ENCODE assay signal across 8 cellular contexts in genomic region chr17:29613371-29613837, GRCh38. TPM values are rescaled to one million over a fixed set of nuclear protein-coding genes. Genes with fewer than 3 reads are reported as not detected.
DNase-seq lines count a peak whose midpoint lies in the region; TF ChIP-seq lines count a peak whose summit lies in the region.

No MANE protein-coding gene starts in this region.

- no peak overlapping the region for H3K18ac ChIP-seq in mesendoderm (ENCODE audit: low read length)

- no peaks in the 10 kb centered on the region for H3K79me2 ChIP-seq in mesendoderm (ENCODE audit: control insufficient read depth, insufficient read depth, low read length)

- peaks cover 17 to 18% of the 10 kb centered on the region in 2 donors for H3K4me1 ChIP-seq in breast epithelium
- H3K4me1 ChIP-seq in endodermal cell (ENCODE audit: control insufficient read depth, insufficient read depth, low read length): no peaks in the 10 kb centered on the region
- H3K4me1 ChIP-seq in mesendoderm (ENCODE audit: control insufficient read depth, low read depth, low read length): no peaks in the 10 kb centered on the region

- BruUV-seq in MCF 10A (replicated peaks; lab: Mats Ljungman, UMichigan): no TSS peak

- H3K27me3 ChIP-seq in breast epithelium (no peaks in the 10 kb centered on the region), endodermal cell (ENCODE audit: control insufficient read depth, insufficient read depth, low read length, poor library complexity, severe bottlenecking) (peaks cover 54% of the 10 kb centered on the region), mesendoderm (ENCODE audit: insufficient read depth, low read length, poor library complexity) (peaks cover 8% of the 10 kb centered on the region)

- H2AK5ac ChIP-seq in mesendoderm (ENCODE audit: low read length): no peak overlapping the region

- H3K27me3 Mint-ChIP-seq in MCF 10A (ENCODE audit: insufficient read depth, unreplicated experiment) (no peaks in the 10 kb centered on the region), endodermal cell (ENCODE audit: insufficient read depth) (peaks cover 86% of the 10 kb centered on the region)

- 11 to 16% methylated on average over 4 to 47 of the region's 47 CpGs for WGBS in endodermal cell (ENCODE audit: insufficient coverage in 1 of 2, insufficient read length in 1 of 2), 2 experiments
- no CpG with 5 or more reads among the region's 47 CpGs for WGBS in mesendoderm (ENCODE audit: extremely low coverage, insufficient coverage, low lambda C conversion rate)

- H3K4me2 ChIP-seq in mesendoderm (ENCODE audit: low read length): peak overlapping the region; percentile 8

- POLR2A ChIA-PET in MCF 10A (lab: Yijun Ruan, JAX): no interaction called here

- H3K79me1 ChIP-seq in mesendoderm (ENCODE audit: low read length): no peaks in the 10 kb centered on the region

- no peaks in the 10 kb centered on the region for H3K9me3 Mint-ChIP-seq in MCF 10A (ENCODE audit: unreplicated experiment)
- H3K9me3 Mint-ChIP-seq in endodermal cell: peaks cover 1% of the 10 kb centered on the region

- H3K4me3 ChIP-seq in breast epithelium: peak overlapping the region; percentile 16 to 62 (median 33)
- H3K4me3 ChIP-seq in endodermal cell (ENCODE audit: low read length): no peak overlapping the region
- no peak overlapping the region for H3K4me3 ChIP-seq in mesendoderm (ENCODE audit: low read length)

- intact Hi-C loops in breast epithelium (cut with DNase I; ENCODE audit: low total_unique reads): no loop called here
- intact Hi-C loops in MCF 10A (cut with micrococcal nuclease): no loop called here

- H3K4ac ChIP-seq in mesendoderm (ENCODE audit: low read depth, low read length): no peak overlapping the region

- no peak overlapping the region for H4K8ac ChIP-seq in mesendoderm (ENCODE audit: low read depth, low read length)

- peak in 2 of 3 donors; percentile 58 to 75 for TF ChIP-seq CTCF in breast epithelium (IDR thresholded peaks at IDR 0.05)
- TF ChIP-seq CTCF in MCF 10A (IDR thresholded peaks at IDR 0.05; ENCODE audit: unreplicated experiment): no peak
- TF ChIP-seq CTCF in endodermal cell (conservative IDR thresholded peaks at IDR 0.05): peak; percentile 95

- H2BK15ac ChIP-seq in mesendoderm (replicated peaks; ENCODE audit: low read depth): no peak overlapping the region

- no peak overlapping the region for H3K27ac Mint-ChIP-seq in MCF 10A (ENCODE audit: low read depth, unreplicated experiment)
- H3K27ac Mint-ChIP-seq in endodermal cell: no peak overlapping the region

- H3K23ac ChIP-seq in mesendoderm (ENCODE audit: low read length): no peak overlapping the region

- H3K36me3 ChIP-seq in breast epithelium: no peaks in the 10 kb centered on the region
- no peaks in the 10 kb centered on the region for H3K36me3 ChIP-seq in endodermal cell (ENCODE audit: control insufficient read depth, insufficient read depth, low read length)
- no peaks in the 10 kb centered on the region for H3K36me3 ChIP-seq in mesendoderm (ENCODE audit: control insufficient read depth, insufficient read depth, low read length)

- H4K5ac ChIP-seq in mesendoderm (ENCODE audit: low read length): no peak overlapping the region

- H3K36me3 Mint-ChIP-seq in MCF 10A (ENCODE audit: insufficient read depth, unreplicated experiment) (no peaks in the 10 kb centered on the region), endodermal cell (ENCODE audit: low read depth) (no peaks in the 10 kb centered on the region)

- H3K56ac ChIP-seq in mesendoderm (ENCODE audit: low read length): peak overlapping the region; percentile 66

- H3K27ac ChIP-seq in breast epithelium (peak overlapping the region in 1 of 2 donors; percentile 65), endodermal cell (ENCODE audit: low read depth, low read length) (peak overlapping the region; percentile 88), mesendoderm (ENCODE audit: low read depth, low read length) (no peak overlapping the region)

- no peak overlapping the region for H3K4me3 Mint-ChIP-seq in MCF 10A (ENCODE audit: unreplicated experiment)
- no peak overlapping the region for H3K4me3 Mint-ChIP-seq in endodermal cell

- CTCF ChIA-PET in MCF 10A (lab: Yijun Ruan, JAX): interaction anchor here (1.0 kb wide), 1 partner anchor 22 kb away, joined by 4 read pairs; no protein-coding TSS in a partner anchor

- no peaks in the 10 kb centered on the region for H3K4me1 Mint-ChIP-seq in MCF 10A (ENCODE audit: insufficient read depth, unreplicated experiment)
- H3K4me1 Mint-ChIP-seq in endodermal cell: peaks cover 2% of the 10 kb centered on the region

- H2BK120ac ChIP-seq in mesendoderm (ENCODE audit: low read depth, low read length): no peak overlapping the region

- H3K9ac ChIP-seq in endodermal cell (ENCODE audit: extremely low read depth, low read length, poor library complexity, severe bottlenecking) (no peak overlapping the region), mesendoderm (ENCODE audit: low read length) (peak overlapping the region; percentile 19)

- no peak overlapping the region for H2BK5ac ChIP-seq in mesendoderm (ENCODE audit: low read length)

- DNase-seq in breast epithelium (ENCODE audit: low spot score in 2 of 2) (peak; percentile 77 to 93), MCF 10A (ENCODE audit: unreplicated experiment) (no peak), endodermal cell (peak; percentile 100), mesendoderm (peak; percentile 96), NCI-H524 treated with DMSO at 0.1 percent for 48 hours (lab: John Stamatoyannopoulos, UW) (no peak), SK-N-DZ (ENCODE audit: low spot score) (no peak)
- peak; percentile 75 to 84 for DNase-seq in activated CD8-positive, alpha-beta memory T cell treated with anti-CD3 and anti-CD28 coated beads for 4 hours (ENCODE audit: low read depth in 2 of 2)
- DNase-seq in stimulated activated CD4-positive, alpha-beta T cell treated with anti-CD3 and anti-CD28 coated beads, TNF-alpha, amount 100 ng/mL, for 48 hours (ENCODE audit: low read depth in 3 of 3): peak; percentile 94 to 97 (median 96)

- no peaks in the 10 kb centered on the region for H3K9me3 ChIP-seq in breast epithelium
- no peaks in the 10 kb centered on the region for H3K9me3 ChIP-seq in endodermal cell (ENCODE audit: control insufficient read depth, low read length)

- TF ChIP-seq POLR2A in breast epithelium (IDR thresholded peaks at IDR 0.05): no peak

RNA-seq across cellular contexts. Expression of gene CORO6, which starts 9.3 kb away (rescaled TPM):
- 10 to 100 TPM in 2 of 3 donors, 1 to 10 TPM in 1; 6.6 to 21.3 (median 16.8) TPM for total RNA-seq in breast epithelium
- total RNA-seq in MCF 10A (2022): 1.4 and 1.6 TPM in 2 replicates
- under 1 TPM; 0.86 to 1.00 TPM for total RNA-seq in endodermal cell
- polyA plus RNA-seq in endodermal cell (2013, experiment 1 of 2): 6.2 TPM
- polyA plus RNA-seq in endodermal cell (2013, experiment 2 of 2): 5.3 TPM
- 0.62 TPM for polyA plus RNA-seq in mesendoderm (2013, experiment 1 of 2)
- 0.60 TPM for polyA plus RNA-seq in mesendoderm (2013, experiment 2 of 2)
- 7.0 and 10.3 TPM in 2 replicates for polyA plus RNA-seq in SK-N-DZ (2014; cell fraction: cytosol; rRNA removed)
- 186 and 308 TPM in 2 replicates for polyA plus RNA-seq in SK-N-DZ (2014; cell fraction: nucleus; rRNA removed)

RNA-seq across cellular contexts. Expression of gene ANKRD13B, which starts 20.5 kb away (rescaled TPM):
- total RNA-seq in breast epithelium (10 to 100 TPM in 1 of 3 donors, 1 to 10 TPM in 2; 8.5 to 13.0 (median 9.2) TPM), MCF 10A (2022) (14.4 and 17.9 TPM in 2 replicates), endodermal cell (1 to 10 TPM; 2.2 to 2.6 TPM)
- 36.5 TPM for polyA plus RNA-seq in endodermal cell (2013, experiment 1 of 2)
- 28.4 TPM for polyA plus RNA-seq in endodermal cell (2013, experiment 2 of 2)
- polyA plus RNA-seq in mesendoderm (2013, experiment 1 of 2): 6.2 TPM
- 6.2 TPM for polyA plus RNA-seq in mesendoderm (2013, experiment 2 of 2)
- polyA plus RNA-seq in SK-N-DZ (2014; cell fraction: cytosol; rRNA removed): 116 and 120 TPM in 2 replicates
- polyA plus RNA-seq in SK-N-DZ (2014; cell fraction: nucleus; rRNA removed): 565 and 650 TPM in 2 replicates

RNA-seq across cellular contexts. Expression of gene GIT1, which starts 24.0 kb away (rescaled TPM):
- 10 to 100 TPM; 28.5 to 41.3 (median 31.2) TPM for total RNA-seq in breast epithelium
- total RNA-seq in MCF 10A (2022): 49.0 and 52.6 TPM in 2 replicates
- total RNA-seq in endodermal cell: 10 to 100 TPM; 45.0 to 61.8 TPM
- polyA plus RNA-seq in endodermal cell (2013, experiment 1 of 2): 47.1 TPM
- polyA plus RNA-seq in endodermal cell (2013, experiment 2 of 2): 48.9 TPM
- polyA plus RNA-seq in mesendoderm (2013, experiment 1 of 2): 34.9 TPM
- polyA plus RNA-seq in mesendoderm (2013, experiment 2 of 2): 38.2 TPM
- polyA plus RNA-seq in SK-N-DZ (2014; cell fraction: cytosol; rRNA removed): 61.7 and 67.9 TPM in 2 replicates
- 87.2 and 119 TPM in 2 replicates for polyA plus RNA-seq in SK-N-DZ (2014; cell fraction: nucleus; rRNA removed)

RNA-seq across cellular contexts. Expression of gene TP53I13, which starts 44.9 kb away (rescaled TPM):
- total RNA-seq in breast epithelium: 100 to 1,000 TPM in 1 of 3 donors, 10 to 100 TPM in 2; 34.1 to 114 (median 56.0) TPM
- total RNA-seq in MCF 10A (2022): 29.6 and 34.5 TPM in 2 replicates
- 10 to 100 TPM; 21.7 to 31.0 TPM for total RNA-seq in endodermal cell
- polyA plus RNA-seq in endodermal cell (2013, experiment 1 of 2): 34.6 TPM
- 33.7 TPM for polyA plus RNA-seq in endodermal cell (2013, experiment 2 of 2)
- 7.2 TPM for polyA plus RNA-seq in mesendoderm (2013, experiment 1 of 2)
- polyA plus RNA-seq in mesendoderm (2013, experiment 2 of 2): 7.6 TPM
- 111 and 124 TPM in 2 replicates for polyA plus RNA-seq in SK-N-DZ (2014; cell fraction: cytosol; rRNA removed)
- 452 and 459 TPM in 2 replicates for polyA plus RNA-seq in SK-N-DZ (2014; cell fraction: nucleus; rRNA removed)

RNA-seq across cellular contexts. Expression of gene ABHD15, which starts 46.6 kb away (rescaled TPM):
- 10 to 100 TPM in 1 of 3 donors, 1 to 10 TPM in 2; 7.9 to 29.3 (median 9.8) TPM for total RNA-seq in breast epithelium
- total RNA-seq in MCF 10A (2022): 2.8 and 4.9 TPM in 2 replicates
- 1 to 10 TPM; 1.4 to 2.1 TPM for total RNA-seq in endodermal cell
- polyA plus RNA-seq in endodermal cell (2013, experiment 1 of 2): 1.9 TPM
- polyA plus RNA-seq in endodermal cell (2013, experiment 2 of 2): 1.4 TPM
- 0.29 TPM for polyA plus RNA-seq in mesendoderm (2013, experiment 1 of 2)
- polyA plus RNA-seq in mesendoderm (2013, experiment 2 of 2): 0.29 TPM
- 8.3 and 9.6 TPM in 2 replicates for polyA plus RNA-seq in SK-N-DZ (2014; cell fraction: cytosol; rRNA removed)
- polyA plus RNA-seq in SK-N-DZ (2014; cell fraction: nucleus; rRNA removed): 3.5 and 6.9 TPM in 2 replicates

Comparison
In these comparisons a context has a peak if more than half of its experiments do, and no peak if none do; other contexts are left out.
1. DNase-seq: peak in breast epithelium (2 of 2), activated CD8-positive, alpha-beta memory T cell treated with anti-CD3 and anti-CD28 coated beads for 4 hours (2 of 2), endodermal cell (single experiment), mesendoderm (single experiment) and stimulated activated CD4-positive, alpha-beta T cell treated with anti-CD3 and anti-CD28 coated beads, TNF-alpha, amount 100 ng/mL, for 48 hours (3 of 3); none in MCF 10A (single experiment), NCI-H524 treated with DMSO at 0.1 percent for 48 hours (single experiment) and SK-N-DZ (single experiment).
2. H3K4me3 ChIP-seq: peak in breast epithelium (3 of 3); none in endodermal cell (single experiment) and mesendoderm (single experiment).